9 cellular contexts compared by ENCODE assay signal in genomic region chr11:32435511-32435946, GRCh38. TPM values are rescaled to one million over a fixed set of nuclear protein-coding genes. Genes with fewer than 3 reads are reported as not detected.
DNase-seq lines count a peak whose midpoint lies in the region; ATAC-seq, FAIRE-seq and TF ChIP-seq lines count a peak whose summit lies in the region.
"Had no signal": no experiment of that assay in that cellular context is flagged by ENCODE, and none has a peak within 500 bp of the region (broad histone marks: within the 10 kb centered on the region; RNA-seq: fewer than 3 reads in every experiment).

WT1 (minus strand) TSS chr11:32435539.

- peak; percentile 67 for FAIRE-seq in K562 (lab: Jason Lieb, UNC)

- no peak within 1 kb of the TSS for H2AK9ac ChIP-seq in IMR-90 (replicated peaks; ENCODE audit: low read depth, low read length, poor library complexity)

- H4K5ac ChIP-seq in IMR-90 (ENCODE audit: low read depth, low read length) = no peak within 1 kb of the TSS

- H2BK15ac ChIP-seq in IMR-90 (ENCODE audit: low read depth, low read length) = no peak within 1 kb of the TSS

- H4K91ac ChIP-seq in IMR-90 (ENCODE audit: insufficient read depth, low read depth, low read length) = no peak within 1 kb of the TSS

- no peak within 1 kb of the TSS for H2BK5ac ChIP-seq in IMR-90 (ENCODE audit: low read depth, low read length, poor library complexity, severe bottlenecking)

- H3K4me2 ChIP-seq in IMR-90 (ENCODE audit: low read depth, low read length) (no peak within 1 kb of the TSS), K562 (ENCODE audit: insufficient read depth, low read length) (peak within 1 kb of the TSS; percentile 99)

- no peak for TF ChIP-seq POLR2A in IMR-90 (IDR thresholded peaks at IDR 0.05; ENCODE audit: low read depth, low read length)
- peak; percentile 71 for TF ChIP-seq POLR2A in K562 (conservative IDR thresholded peaks at IDR 0.05)

- 0 out of 2 replicates have a peak, but pooled peaks have one; percentile 15 for TF ChIP-seq EP300 in K562 (IDR thresholded peaks at IDR 0.05; ENCODE audit: low read length)

- no peaks in the 10 kb centered on the region for H3K36me3 ChIP-seq in BE2C
- H3K36me3 ChIP-seq in IMR-90 (ENCODE audit: control insufficient read depth, insufficient read depth, low read length) = no peaks in the 10 kb centered on the region
- peaks cover 30% of the 10 kb centered on the region; the same call in 2 of the 3 replicates for H3K36me3 ChIP-seq in K562 (ENCODE audit: control insufficient read depth, insufficient read depth, low read length)
- no peaks in the 10 kb centered on the region for H3K36me3 ChIP-seq in lower lobe of right lung

- H3K9me1 ChIP-seq in IMR-90 (ENCODE audit: insufficient read depth, low read length) = no peaks in the 10 kb centered on the region; the same call in 1 of the 2 replicates
- no peaks in the 10 kb centered on the region for H3K9me1 ChIP-seq in K562 (ENCODE audit: control insufficient read depth, insufficient read depth, low read length)

- H3K27ac ChIP-seq in IMR-90 (ENCODE audit: insufficient read depth, low read length) (no peak within 1 kb of the TSS), K562 (ENCODE audit: extremely low read depth, low read depth, low read length) (peak within 1 kb of the TSS; percentile 92), lower lobe of right lung (no peak within 1 kb of the TSS)

- H3K9ac ChIP-seq in IMR-90 (ENCODE audit: low read depth, low read length) (no peak within 1 kb of the TSS), K562 (ENCODE audit: insufficient read depth in 1 of 2, low read depth in 2 of 2, low read length in 2 of 2) (peak within 1 kb of the TSS; percentile 87 to 93)

- in situ Hi-C loops in IMR-90 (cut with MboI; ENCODE audit: low sequenced_read_pairs) (no loop called here), K562 (cut with MboI) (no loop called here)

- BruUV-seq in IMR-90 (replicated peaks; lab: Mats Ljungman, UMichigan) = no TSS peak
- BruUV-seq in K562 (replicated peaks; lab: Mats Ljungman, UMichigan) = no TSS peak

- no CpG with 5 or more reads among the region's 25 CpGs for WGBS in IMR-90 (ENCODE audit: extremely low coverage in 2 of 2, insufficient read length in 1 of 2), 2 experiments
- 0% methylated on average over 8 of the region's 25 CpGs for WGBS in K562 (ENCODE audit: insufficient coverage, low coverage, missing lambda C conversion rate)

- H3K56ac ChIP-seq in IMR-90 (ENCODE audit: extremely low read depth, insufficient read depth, low read length) = no peak within 1 kb of the TSS

- H4K8ac ChIP-seq in IMR-90 (ENCODE audit: low read depth in 2 of 2, low read length in 2 of 2) = no peak within 1 kb of the TSS

- H3K9me3 ChIP-seq in BE2C (no peaks in the 10 kb centered on the region), IMR-90 (ENCODE audit: control insufficient read depth, insufficient read depth, low read length) (peaks cover 11% of the 10 kb centered on the region), K562 (replicated peaks; ENCODE audit: control insufficient read depth, insufficient read depth, low read depth, low read length) (0 out of 2 replicates have a peak, but pooled peaks cover 6% of the 10 kb centered on the region), lower lobe of right lung (no peaks in the 10 kb centered on the region)

- H4K20me1 ChIP-seq in IMR-90 (ENCODE audit: insufficient read depth, low read length) (no peaks in the 10 kb centered on the region; the same call in 1 of the 2 replicates), K562 (replicated peaks; ENCODE audit: control insufficient read depth, insufficient read depth, low read length) (no peaks in the 10 kb centered on the region)

- H2BK120ac ChIP-seq in IMR-90 (ENCODE audit: low read depth, low read length) = no peak within 1 kb of the TSS

- H3K4me1 ChIP-seq in BE2C (no peaks in the 10 kb centered on the region), IMR-90 (ENCODE audit: control insufficient read depth, insufficient read depth, low read length) (no peaks in the 10 kb centered on the region), K562 (replicated peaks in 1 of 2; ENCODE audit: control insufficient read depth in 2 of 2, insufficient read depth in 2 of 2, low read length in 2 of 2) (peaks cover 14 to 47% of the 10 kb centered on the region in 2 experiments; a peak in 4 of 5 replicates), lower lobe of right lung (peaks cover 28% of the 10 kb centered on the region)

- H2AK5ac ChIP-seq in IMR-90 (ENCODE audit: low read depth, low read length) = no peak within 1 kb of the TSS

- no peak for ATAC-seq in IMR-90 (ENCODE audit: low read depth)
- ATAC-seq in K562 = peak; percentile 83
- ATAC-seq in lower lobe of right lung = peak; percentile 13 to 41
- ATAC-seq in HG03439 (IDR thresholded peaks at IDR 0.05; ENCODE audit: unreplicated experiment) = no peak
- ATAC-seq in GM18517 (IDR thresholded peaks at IDR 0.05; ENCODE audit: unreplicated experiment) = no peak
- ATAC-seq: esophagus mucosa had no signal

- H3K4me3 ChIP-seq in BE2C (ENCODE audit: low read depth, low read length) = peak within 1 kb of the TSS; percentile 63
- H3K4me3 ChIP-seq in IMR-90 (ENCODE audit: insufficient read depth, low read depth, low read length) = no peak within 1 kb of the TSS
- peak within 1 kb of the TSS; percentile 76 for H3K4me3 ChIP-seq in K562
- H3K4me3 ChIP-seq in lower lobe of right lung = peak within 1 kb of the TSS; percentile 33

- H3K79me1 ChIP-seq in IMR-90 (ENCODE audit: low read depth in 1 of 2, low read length in 2 of 2) = no peaks in the 10 kb centered on the region

- DNase-seq in BE2C (peak; percentile 59), IMR-90 (no peak), K562 (ENCODE audit: extremely low read depth in 1 of 4, low spot score in 3 of 4) (peak; percentile 84 to 90 (median 85)), lower lobe of right lung (no peak), amniotic stem cell (lab: John Stamatoyannopoulos, UW) (no peak), NCI-H1048 (lab: John Stamatoyannopoulos, UW) (no peak)

- no peak for TF ChIP-seq RAD21 in IMR-90 (IDR thresholded peaks at IDR 0.05; ENCODE audit: low read length)
- no peak; a peak in 2 of 4 replicates for TF ChIP-seq RAD21 in K562 (CRISPR knock-in tag; conservative IDR thresholded peaks at IDR 0.05 in 1 of 2, IDR thresholded peaks at IDR 0.05 in 1 of 2)

- H2AFZ ChIP-seq in IMR-90 (replicated peaks; ENCODE audit: low read length, poor library complexity) (peak within 1 kb of the TSS; percentile 32), K562 (ENCODE audit: low read depth, low read length) (peak within 1 kb of the TSS; percentile 99)

- POLR2A ChIA-PET in IMR-90 (lab: Charles Lee; ENCODE audit: unreplicated experiment) (no interaction called here), K562 (lab: Yijun Ruan, JAX) (interaction anchor here (0.6 to 2.2 kb wide), 4 partner anchors 12 to 1475 kb away, joined by 3 to 15 read pairs (median 10); no protein-coding TSS in a partner anchor)

- no peak within 1 kb of the TSS for H2BK20ac ChIP-seq in IMR-90 (ENCODE audit: low read depth, low read length)

- dilution Hi-C loops in IMR-90 (cut with HindIII; ENCODE audit: low sequenced_read_pairs, unreplicated experiment) = no loop called here

- no peak within 1 kb of the TSS for H3K14ac ChIP-seq in IMR-90 (replicated peaks; ENCODE audit: low read depth, low read length)

- TF ChIP-seq CTCF in BE2C (IDR thresholded peaks at IDR 0.05; ENCODE audit: low read depth, low read length) = no peak
- no peak for TF ChIP-seq CTCF in IMR-90 (conservative IDR thresholded peaks at IDR 0.05; ENCODE audit: low read depth, low read length)
- TF ChIP-seq CTCF in K562 (IDR thresholded peaks at IDR 0.05 in 2 of 3, conservative IDR thresholded peaks at IDR 0.05 in 1 of 3; ENCODE audit: insufficient read depth in 2 of 3, low read depth in 1 of 3, low read length in 3 of 3) = no peak; a peak in 1 of 6 replicates
- no peak for TF ChIP-seq CTCF in lower lobe of right lung (IDR thresholded peaks at IDR 0.05)

- intact Hi-C loops in IMR-90 (cut with micrococcal nuclease) (no loop called here), K562 (cut with micrococcal nuclease) (loop anchor here (1.0 kb wide), 1 partner anchor 49 kb away; no protein-coding TSS in a partner anchor), lower lobe of right lung (cut with DNase I) (no loop called here)

- CTCF ChIA-PET in IMR-90 (lab: Yijun Ruan, JAX) = no interaction called here
- CTCF ChIA-PET in K562 (lab: Yijun Ruan, JAX; ENCODE audit: low intra/inter-chr PET ratio) = interaction anchor here (0.5 to 0.6 kb wide), 2 partner anchors 11 to 446 kb away, joined by 3 to 4 read pairs; no protein-coding TSS in a partner anchor

- no peak within 1 kb of the TSS for H3K18ac ChIP-seq in IMR-90 (ENCODE audit: low read depth, low read length)

- no peak within 1 kb of the TSS for H3K4ac ChIP-seq in IMR-90 (ENCODE audit: low read depth, low read length)

- peaks cover 58% of the 10 kb centered on the region for H3K79me2 ChIP-seq in K562 (ENCODE audit: control insufficient read depth, insufficient read depth, low read length)

- no peak within 1 kb of the TSS for H3K23ac ChIP-seq in IMR-90 (ENCODE audit: low read depth, low read length)

- H3K27me3 ChIP-seq in BE2C (no peaks in the 10 kb centered on the region), IMR-90 (ENCODE audit: control insufficient read depth, insufficient read depth, low read length) (peaks cover 89% of the 10 kb centered on the region), K562 (ENCODE audit: control insufficient read depth in 2 of 2, insufficient read depth in 2 of 2, low read length in 2 of 2) (no peaks in the 10 kb centered on the region), lower lobe of right lung (ENCODE audit: low read depth) (peaks cover 100% of the 10 kb centered on the region)

RNA-seq across cellular contexts. Expression of gene WT1, which starts in this region (rescaled TPM):
- 6.7 TPM for polyA plus RNA-seq in BE2C (2012; ENCODE audit: insufficient read depth, insufficient read length, low read depth)
- total RNA-seq in IMR-90 (2012; rRNA removed) (not detected in 2 replicates), K562 (2014; rRNA removed) (21.3 and 24.3 TPM in 2 replicates), K562 (2014; rRNA removed; fragmentation: Illumina TruSeq; extraction: Trizol) (18.3 and 19.7 TPM in 2 replicates), K562 (2015; rRNA removed; fragmentation: Illumina TruSeq; extraction: Trizol) (19.4 and 20.2 TPM in 2 replicates), K562 (2021) (27.1 and 29.3 TPM in 2 replicates), lower lobe of right lung (1.2 TPM)
- polyA plus RNA-seq in IMR-90 (2012; rRNA removed) (not detected in 2 replicates), K562 (2011; rRNA removed) (19.0 and 24.9 TPM in 2 replicates), K562 (2014; fragmentation: Illumina TruSeq; extraction: Trizol) (32.8 and 33.8 TPM in 2 replicates), K562 (2014; fragmentation: Nextera tagmentation; extraction: Ambion mirVana) (1 to 10 TPM; 7.1 to 7.7 TPM), K562 (2014; rRNA removed) (19.9 and 20.0 TPM in 2 replicates)
- polyA plus RNA-seq in IMR-90 (2012; cell fraction: cytosol; rRNA removed) = not detected in 2 replicates
- polyA plus RNA-seq in IMR-90 (2012; cell fraction: nucleus; rRNA removed; ENCODE audit: low replicate concordance) = not detected in 2 replicates
- total RNA-seq in K562 (2011; cell fraction: chromatin; rRNA removed; ENCODE audit: low replicate concordance) = 41.5 and 41.9 TPM in 2 replicates
- total RNA-seq in K562 (2011; cell fraction: nucleolus; rRNA removed) = 28.6 and 32.5 TPM in 2 replicates
- 31.4 and 35.9 TPM in 2 replicates for total RNA-seq in K562 (2011; cell fraction: nucleoplasm; rRNA removed)
- polyA plus RNA-seq in K562 (2011; cell fraction: cytosol; rRNA removed) = 20.1 and 41.9 TPM in 2 replicates
- polyA plus RNA-seq in K562 (2011; cell fraction: nucleus; rRNA removed) = 31.6 and 45.8 TPM in 2 replicates
- 30.5 and 31.1 TPM in 2 replicates for polyA plus RNA-seq in K562 (2012)
- 24.1 and 25.5 TPM in 2 replicates for polyA minus RNA-seq in K562 (2011; rRNA and poly(A)+ RNA removed)
- polyA minus RNA-seq in K562 (2011; cell fraction: cytosol; rRNA and poly(A)+ RNA removed) = 34.2 and 39.8 TPM in 2 replicates
- 21.9 and 22.5 TPM in 2 replicates for polyA minus RNA-seq in K562 (2011; cell fraction: nucleus; rRNA and poly(A)+ RNA removed)
- total RNA-seq: esophagus mucosa had no signal

Comparison
In these comparisons a context has a peak if more than half of its experiments do, and no peak if none do; other contexts are left out.
1. RNA of gene WT1 (polyA plus RNA-seq): 7.1 to 45.8 TPM in K562; not detected in IMR-90; every median in the first group is over 4 times any median in the second.
2. DNase-seq: peak in BE2C (single experiment) and K562 (4 of 4); none in IMR-90 (single experiment), lower lobe of right lung (single experiment), amniotic stem cell (single experiment) and NCI-H1048 (single experiment).
3. ATAC-seq: peak in K562 (single experiment) and lower lobe of right lung (2 of 2); none in IMR-90 (single experiment), HG03439 (single experiment) and GM18517 (single experiment).